ENCODE assay signal across 8 cellular contexts in the genomic region with DNA sequence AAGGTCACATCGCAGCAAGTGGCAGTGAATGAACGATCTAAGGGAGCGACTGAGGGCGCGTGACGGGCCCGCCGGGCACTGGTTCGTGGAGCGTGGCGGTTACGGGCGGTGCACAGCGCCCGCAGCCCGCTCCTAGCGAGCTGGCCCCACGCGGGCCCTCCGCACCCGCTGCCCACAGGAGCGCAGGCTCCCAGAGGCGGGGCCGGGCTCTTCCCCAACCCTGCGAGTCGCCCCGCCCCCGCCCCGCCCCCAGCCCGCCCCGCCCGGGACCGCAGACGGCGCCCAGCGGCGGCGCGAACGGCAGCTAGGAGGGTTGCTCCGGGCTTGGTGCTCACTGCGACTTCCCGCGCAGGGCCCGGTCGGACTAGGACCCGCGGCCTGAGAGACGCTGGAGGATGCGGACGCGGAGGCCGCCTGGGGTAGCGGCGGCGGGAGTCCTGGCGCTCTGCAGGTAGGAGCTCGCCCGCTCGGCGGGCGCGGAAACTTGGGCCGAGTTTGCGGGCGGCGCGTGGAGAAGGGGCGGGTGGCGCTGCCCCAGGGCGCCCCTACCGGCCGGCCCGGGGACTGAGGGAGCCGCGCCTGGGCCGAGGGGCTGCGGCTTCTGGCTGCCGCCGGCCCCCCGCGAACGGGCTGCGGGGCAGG. TPM values are rescaled to one million over a fixed set of nuclear protein-coding genes. Genes with fewer than 3 reads are reported as not detected.
A peak's percentile ranks its signal among the peaks of the same experiment; 100 is the strongest.
DNase-seq lines count a peak whose midpoint lies in the region; ATAC-seq and TF ChIP-seq lines count a peak whose summit lies in the region.

A gene (plus strand): TSS at position 274 of the 642 bp plus-strand sequence. CDS start 4,167 bp downstream, outside the sequence.

- peak within 1 kb of the TSS; percentile 84 for H3K4me3 ChIP-seq in fibroblast of mammary gland (ENCODE audit: control insufficient read depth, low read depth, low read length)

- H3K9me3 Mint-ChIP-seq in activated T-helper 17 cell treated with anti-CD3 and anti-CD28 coated beads, Interleukin-2, amount 50 U/mL, for 72 hours = no peaks in the 10 kb centered on the region
- H3K9me3 Mint-ChIP-seq in natural killer cell treated with Interleukin-12 subunit alpha and Interleukin-12 subunit beta and Interleukin-15 and Interleukin-18, amount 100 ng/mL, for 72 hours = no peaks in the 10 kb centered on the region
- H3K9me3 Mint-ChIP-seq in stimulated activated naive CD8-positive, alpha-beta T cell treated with anti-CD3 and anti-CD28 coated beads, Interleukin-15, Interleukin-2, amounts not matched to agents 100 ng/mL and 50 ng/mL, for 24 hours = no peaks in the 10 kb centered on the region

- peak within 1 kb of the TSS; percentile 80 for H3K4me3 Mint-ChIP-seq in activated T-helper 17 cell treated with anti-CD3 and anti-CD28 coated beads, Interleukin-2, amount 50 U/mL, for 72 hours
- H3K4me3 Mint-ChIP-seq in natural killer cell treated with Interleukin-12 subunit alpha and Interleukin-12 subunit beta and Interleukin-15 and Interleukin-18, amount 100 ng/mL, for 72 hours = peak within 1 kb of the TSS; percentile 89
- peak within 1 kb of the TSS; percentile 92 for H3K4me3 Mint-ChIP-seq in stimulated activated naive CD8-positive, alpha-beta T cell treated with anti-CD3 and anti-CD28 coated beads, Interleukin-15, Interleukin-2, amounts not matched to agents 100 ng/mL and 50 ng/mL, for 24 hours

- DNase-seq in COLO668 (lab: John Stamatoyannopoulos, UW; ENCODE audit: unreplicated experiment) = peak; percentile 85
- DNase-seq in RPMI7951 (ENCODE audit: low read depth) = peak; percentile 76
- DNase-seq in fibroblast of mammary gland (ENCODE audit: low read depth) = peak; percentile 54
- peak; percentile 84 for DNase-seq in natural killer cell treated with Interleukin-12 subunit alpha and Interleukin-12 subunit beta and Interleukin-15 and Interleukin-18, amount 100 ng/mL, for 72 hours (ENCODE audit: low spot score)

- H3K4me1 Mint-ChIP-seq in activated T-helper 17 cell treated with anti-CD3 and anti-CD28 coated beads, Interleukin-2, amount 50 U/mL, for 72 hours = peaks cover 22% of the 10 kb centered on the region
- peaks cover 41 to 47% of the 10 kb centered on the region in 2 donors for H3K4me1 Mint-ChIP-seq in natural killer cell treated with Interleukin-12 subunit alpha and Interleukin-12 subunit beta and Interleukin-15 and Interleukin-18, amount 100 ng/mL, for 72 hours (ENCODE audit: low read depth in 2 of 2)
- H3K4me1 Mint-ChIP-seq in stimulated activated naive CD8-positive, alpha-beta T cell treated with anti-CD3 and anti-CD28 coated beads, Interleukin-15, Interleukin-2, amounts not matched to agents 100 ng/mL and 50 ng/mL, for 24 hours (ENCODE audit: low read depth) = peaks cover 53% of the 10 kb centered on the region

- TF ChIP-seq CTCF in fibroblast of mammary gland (conservative IDR thresholded peaks at IDR 0.05; ENCODE audit: control insufficient read depth, insufficient read depth, low read depth, low read length) = peak; percentile 17

- H3K27ac Mint-ChIP-seq in activated T-helper 17 cell treated with anti-CD3 and anti-CD28 coated beads, Interleukin-2, amount 50 U/mL, for 72 hours = peak within 1 kb of the TSS; percentile 78
- H3K27ac Mint-ChIP-seq in natural killer cell treated with Interleukin-12 subunit alpha and Interleukin-12 subunit beta and Interleukin-15 and Interleukin-18, amount 100 ng/mL, for 72 hours = peak within 1 kb of the TSS; percentile 63 to 87
- H3K27ac Mint-ChIP-seq in stimulated activated naive CD8-positive, alpha-beta T cell treated with anti-CD3 and anti-CD28 coated beads, Interleukin-15, Interleukin-2, amounts not matched to agents 100 ng/mL and 50 ng/mL, for 24 hours = peak within 1 kb of the TSS; percentile 94

- peaks cover 14% of the 10 kb centered on the region for H3K36me3 Mint-ChIP-seq in activated T-helper 17 cell treated with anti-CD3 and anti-CD28 coated beads, Interleukin-2, amount 50 U/mL, for 72 hours (ENCODE audit: low read depth)
- no peaks in the 10 kb centered on the region for H3K36me3 Mint-ChIP-seq in natural killer cell treated with Interleukin-12 subunit alpha and Interleukin-12 subunit beta and Interleukin-15 and Interleukin-18, amount 100 ng/mL, for 72 hours
- H3K36me3 Mint-ChIP-seq in stimulated activated naive CD8-positive, alpha-beta T cell treated with anti-CD3 and anti-CD28 coated beads, Interleukin-15, Interleukin-2, amounts not matched to agents 100 ng/mL and 50 ng/mL, for 24 hours (ENCODE audit: low read depth) = peaks cover 6% of the 10 kb centered on the region

- H3K27me3 Mint-ChIP-seq in activated T-helper 17 cell treated with anti-CD3 and anti-CD28 coated beads, Interleukin-2, amount 50 U/mL, for 72 hours = no peaks in the 10 kb centered on the region
- no peaks in the 10 kb centered on the region for H3K27me3 Mint-ChIP-seq in natural killer cell treated with Interleukin-12 subunit alpha and Interleukin-12 subunit beta and Interleukin-15 and Interleukin-18, amount 100 ng/mL, for 72 hours
- no peaks in the 10 kb centered on the region for H3K27me3 Mint-ChIP-seq in stimulated activated naive CD8-positive, alpha-beta T cell treated with anti-CD3 and anti-CD28 coated beads, Interleukin-15, Interleukin-2, amounts not matched to agents 100 ng/mL and 50 ng/mL, for 24 hours

- ATAC-seq in GM19395 (IDR thresholded peaks at IDR 0.05; ENCODE audit: unreplicated experiment) = peak; percentile 37
- peak; percentile 39 for ATAC-seq in HG03571 (IDR thresholded peaks at IDR 0.05; ENCODE audit: unreplicated experiment)
- peak; percentile 69 for ATAC-seq in activated T-helper 17 cell treated with anti-CD3 and anti-CD28 coated beads, Interleukin-2, amount 50 U/mL, for 72 hours (replicated peaks)
- ATAC-seq in natural killer cell treated with Interleukin-12 subunit alpha and Interleukin-12 subunit beta and Interleukin-15 and Interleukin-18, amount 100 ng/mL, for 72 hours = peak; percentile 79 to 87

RNA-seq across cellular contexts. Expression of the gene that starts here (rescaled TPM):
- 8.1 and 10.0 TPM in 2 replicates for total RNA-seq in RPMI7951 (2014; rRNA removed; shearing (Covaris generic))
- 10 to 100 TPM; 20.4 to 32.3 TPM for total RNA-seq in activated T-helper 17 cell treated with anti-CD3 and anti-CD28 coated beads, Interleukin-2, amount 50 U/mL, for 72 hours
- total RNA-seq in natural killer cell treated with Interleukin-12 subunit alpha and Interleukin-12 subunit beta and Interleukin-15 and Interleukin-18, amount 100 ng/mL, for 72 hours = 10 to 100 TPM; 26.8 to 30.3 TPM

Comparison
In these comparisons a context has a peak if more than half of its experiments do, and no peak if none do; other contexts are left out.
1. Peak in every context shown above with its lines: DNase-seq, ATAC-seq and H3K4me3 ChIP-seq.